24 cellular contexts compared by ENCODE assay signal in genomic region chr12:63023926-63024325, GRCh38.
DNase-seq lines count a peak whose midpoint lies in the region; ATAC-seq, FAIRE-seq and TF ChIP-seq lines count a peak whose summit lies in the region.
"Had no signal": no experiment of that assay in that cellular context is flagged by ENCODE, and none has a peak within 500 bp of the region (broad histone marks: within the 10 kb centered on the region; RNA-seq: fewer than 3 reads in every experiment).

No MANE protein-coding gene starts in this region.

- POLR2A ChIA-PET in HepG2 (lab: Yijun Ruan, JAX) (no interaction called here), K562 (lab: Yijun Ruan, JAX) (no interaction called here)

- CTCF ChIA-PET in HepG2 (lab: Yijun Ruan, JAX; ENCODE audit: low intra/inter-chr PET ratio, low total read pairs) (no interaction called here), K562 (lab: Yijun Ruan, JAX; ENCODE audit: low intra/inter-chr PET ratio) (no interaction called here)

- no peak for TF ChIP-seq CTCF in HepG2 (CRISPR knock-in tag; IDR thresholded peaks at IDR 0.05)
- TF ChIP-seq CTCF in right lobe of liver (IDR thresholded peaks at IDR 0.05), result no peak
- no peak for TF ChIP-seq CTCF in K562 (IDR thresholded peaks at IDR 0.05 in 2 of 3, conservative IDR thresholded peaks at IDR 0.05 in 1 of 3; ENCODE audit: insufficient read depth in 2 of 3, low read depth in 1 of 3, low read length in 3 of 3)

- TF ChIP-seq POLR2A in HepG2 (IDR thresholded peaks at IDR 0.05; ENCODE audit: insufficient read depth in 1 of 2, low read depth in 2 of 2, low read length in 2 of 2) (no peak), right lobe of liver (IDR thresholded peaks at IDR 0.05) (no peak), K562 (conservative IDR thresholded peaks at IDR 0.05) (no peak)

- H3K36me3 ChIP-seq in HepG2 (replicated peaks in 1 of 2; ENCODE audit: control insufficient read depth in 1 of 2, insufficient read depth in 2 of 2, low read length in 2 of 2) (no peaks in the 10 kb centered on the region), right lobe of liver (no peaks in the 10 kb centered on the region), K562 (ENCODE audit: control insufficient read depth, insufficient read depth, low read length) (no peaks in the 10 kb centered on the region)
- H3K36me3 ChIP-seq: BLaER1 had no signal

- H4K20me1 ChIP-seq in HepG2 (ENCODE audit: insufficient read depth, low read length) (no peaks in the 10 kb centered on the region), K562 (replicated peaks; ENCODE audit: control insufficient read depth, insufficient read depth, low read length) (no peaks in the 10 kb centered on the region)
- H4K20me1 ChIP-seq: BLaER1 had no signal

- intact Hi-C loops in HepG2 (cut with micrococcal nuclease; ENCODE audit: unreplicated experiment), result no loop called here
- intact Hi-C loops in right lobe of liver (cut with DNase I), result no loop called here
- intact Hi-C loops in K562 (cut with micrococcal nuclease), result loop anchor here (10.0 kb wide), 1 partner anchor 1591 kb away; the partner anchor contains the start of gene RASSF3

- no peaks in the 10 kb centered on the region for H3K4me1 ChIP-seq in HepG2 (ENCODE audit: insufficient read depth, low read length)
- no peaks in the 10 kb centered on the region for H3K4me1 ChIP-seq in right lobe of liver
- H3K4me1 ChIP-seq in K562 (replicated peaks in 1 of 2; ENCODE audit: control insufficient read depth in 2 of 2, insufficient read depth in 2 of 2, low read length in 2 of 2), result no peaks in the 10 kb centered on the region

- H2AFZ ChIP-seq in HepG2 (ENCODE audit: low read length) (no peak overlapping the region), K562 (ENCODE audit: low read depth, low read length) (no peak overlapping the region)
- H2AFZ ChIP-seq: GM23248 had no signal

- TF ChIP-seq RAD21 in HepG2 (CRISPR knock-in tag; IDR thresholded peaks at IDR 0.05) (no peak), K562 (CRISPR knock-in tag; conservative IDR thresholded peaks at IDR 0.05 in 1 of 2, IDR thresholded peaks at IDR 0.05 in 1 of 2) (no peak)

- no peaks in the 10 kb centered on the region for H3K79me2 ChIP-seq in HepG2 (ENCODE audit: insufficient read depth, low read length)
- no peaks in the 10 kb centered on the region for H3K79me2 ChIP-seq in K562 (ENCODE audit: control insufficient read depth, insufficient read depth, low read length)

- no peak overlapping the region for H3K27ac ChIP-seq in HepG2 (ENCODE audit: extremely low read length, insufficient read depth, low read length)
- H3K27ac ChIP-seq in right lobe of liver, result no peak overlapping the region
- H3K27ac ChIP-seq in K562 (ENCODE audit: extremely low read depth, low read depth, low read length), result no peak overlapping the region
- H3K27ac ChIP-seq: 22Rv1, BLaER1, C4-2B, GM23248 had no signal

- H3K9ac ChIP-seq in HepG2 (ENCODE audit: insufficient read depth, low read depth, low read length) (no peak overlapping the region), K562 (ENCODE audit: insufficient read depth in 1 of 2, low read depth in 2 of 2, low read length in 2 of 2) (no peak overlapping the region)
- H3K9ac ChIP-seq: BLaER1, GM23248 had no signal

- in situ Hi-C loops in HepG2 (cut with HindIII; ENCODE audit: extremely low pct_ligation_motif_present, low pct_unique_long_range_greater_than_20kb) (no loop called here), K562 (cut with MboI) (no loop called here)

- H3K4me3 ChIP-seq in HepG2 (replicated peaks in 1 of 3; ENCODE audit: insufficient read depth in 1 of 3, low read depth in 2 of 3, low read length in 3 of 3) (no peak overlapping the region), right lobe of liver (no peak overlapping the region), K562 (no peak overlapping the region)
- H3K4me3 ChIP-seq: BLaER1, GM23248 had no signal

- no peak for TF ChIP-seq EP300 in HepG2 (IDR thresholded peaks at IDR 0.05; ENCODE audit: low read depth in 2 of 2, low read length in 2 of 2)
- no peak for TF ChIP-seq EP300 in HepG2 (CRISPR knock-in tag; IDR thresholded peaks at IDR 0.05; ENCODE audit: borderline replicate concordance)
- TF ChIP-seq EP300 in K562 (IDR thresholded peaks at IDR 0.05; ENCODE audit: low read length), result no peak

- FAIRE-seq in HepG2 (lab: Jason Lieb, UNC) (no peak), K562 (lab: Jason Lieb, UNC) (no peak)
- FAIRE-seq: A204.1, D721Med, G401.6, GM12892, GM19239, H1 had no signal

- H3K4me2 ChIP-seq in HepG2 (ENCODE audit: low read depth, low read length) (no peak overlapping the region), K562 (ENCODE audit: insufficient read depth, low read length) (no peak overlapping the region)
- H3K4me2 ChIP-seq: BLaER1 had no signal

- ATAC-seq in HepG2 (no peak), right lobe of liver (no peak), K562 (no peak), HG02870 (IDR thresholded peaks at IDR 0.05; ENCODE audit: unreplicated experiment) (no peak)
- ATAC-seq: CD8-positive, alpha-beta T cell; HCT116 had no signal

- H3K27me3 ChIP-seq in HepG2 (ENCODE audit: control insufficient read depth in 1 of 2, insufficient read depth in 2 of 2, low read length in 2 of 2) (peaks cover 0 to 2% of the 10 kb centered on the region in 2 experiments; a peak in 2 of 5 replicates), right lobe of liver (no peaks in the 10 kb centered on the region), K562 (ENCODE audit: control insufficient read depth in 2 of 2, insufficient read depth in 2 of 2, low read length in 2 of 2) (no peaks in the 10 kb centered on the region)
- H3K27me3 ChIP-seq: BLaER1 had no signal

- H3K9me3 ChIP-seq in HepG2 (ENCODE audit: low read length) (no peaks in the 10 kb centered on the region), right lobe of liver (no peaks in the 10 kb centered on the region), K562 (replicated peaks; ENCODE audit: control insufficient read depth, insufficient read depth, low read depth, low read length) (no peaks in the 10 kb centered on the region)
- H3K9me3 ChIP-seq: BLaER1 had no signal

- H3K9me1 ChIP-seq in K562 (ENCODE audit: control insufficient read depth, insufficient read depth, low read length), result no peaks in the 10 kb centered on the region

- BruUV-seq in HepG2 (replicated peaks; lab: Mats Ljungman, UMichigan) (no TSS peak), K562 (replicated peaks; lab: Mats Ljungman, UMichigan) (no TSS peak)

- DNase-seq in DMS53 (lab: John Stamatoyannopoulos, UW), result peak; percentile 14
- DNase-seq in DMS53 treated with DMSO at 0.1 percent for 48 hours (lab: John Stamatoyannopoulos, UW; ENCODE audit: unreplicated experiment), result no peak
- no peak for DNase-seq in HepG2 (ENCODE audit: low spot score)
- DNase-seq in right lobe of liver, result no peak
- no peak for DNase-seq in K562 (ENCODE audit: extremely low read depth in 1 of 4, low spot score in 3 of 4)
- no peak for DNase-seq in NCI-H2227 treated with DMSO at 0.1 percent for 48 hours (lab: John Stamatoyannopoulos, UW)
- DNase-seq: Caco-2; CD4-positive, CD25-positive, alpha-beta regulatory T cell; CD8-positive, alpha-beta T cell; DMS 273 treated with DMSO at 0.1 percent for 48 hours; DND-41; GM23248; H9 had no signal

TF ChIP-seq in HepG2, 621 proteins besides CTCF, POLR2A, EP300 and RAD21:
- TF ChIP-seq ZNF713 (CRISPR knock-in tag; IDR thresholded peaks at IDR 0.05) (no peak), NFE2L2 (IDR thresholded peaks at IDR 0.05; ENCODE audit: low read length) (peak; percentile 31; the same call in 1 of the 2 replicates)

TF ChIP-seq in K562, 482 proteins besides CTCF, POLR2A, EP300 and RAD21 (continues in another document):
- no peak for TF ChIP-seq AFF1 (IDR thresholded peaks at IDR 0.05; ENCODE audit: low read depth in 1 of 2, partially characterized antibody in 2 of 2)
- 0 out of 2 replicates have a peak, but pooled peaks have one; percentile 23 for TF ChIP-seq ZNF316 (IDR thresholded peaks at IDR 0.05)
- no peak for TF ChIP-seq EP400 (IDR thresholded peaks at IDR 0.05)
- TF ChIP-seq TAF9B (IDR thresholded peaks at IDR 0.05; ENCODE audit: partially characterized antibody), result no peak
